Comparison of ENCODE assay signal across 8 cellular contexts in the genomic region with DNA sequence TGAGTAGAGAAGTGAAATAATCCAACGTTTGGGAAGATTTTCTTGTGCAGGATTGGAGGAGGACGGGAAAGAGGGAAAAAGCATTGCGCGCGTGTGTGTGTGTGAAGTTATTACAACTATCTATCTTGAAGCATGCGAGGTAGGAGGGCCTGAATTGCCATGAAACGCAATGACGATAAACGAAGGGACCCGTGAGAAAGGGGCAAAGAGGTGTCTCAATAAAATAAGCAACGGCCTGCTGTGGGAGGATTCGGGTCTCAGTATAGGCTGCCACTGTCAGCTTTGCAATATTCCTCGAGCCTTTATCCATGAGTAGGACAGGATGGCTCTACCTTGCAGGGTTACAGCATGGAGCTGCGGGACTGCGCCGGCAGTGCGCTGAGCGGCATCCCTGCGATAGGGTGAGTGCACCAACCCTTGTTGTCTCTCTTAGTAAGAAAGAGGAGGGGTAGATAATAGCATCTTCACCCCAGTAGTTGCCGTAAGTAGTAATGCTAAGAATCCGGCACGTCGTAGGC. TPM values are rescaled to one million over a fixed set of nuclear protein-coding genes. Genes with fewer than 3 reads are reported as not detected.
DNase-seq lines count a peak whose midpoint lies in the region; ATAC-seq and TF ChIP-seq lines count a peak whose summit lies in the region.

No MANE protein-coding gene starts in this region.

- H3K4me3 ChIP-seq in BLaER1 (peak overlapping the region; percentile 93), thyroid gland (replicated peaks in 1 of 3) (peak overlapping the region; percentile 41 to 91 (median 45))

- intact Hi-C loops in left colon (cut with DNase I, micrococcal nuclease) = no loop called here
- intact Hi-C loops in thyroid gland (cut with DNase I) = no loop called here

- H3K4me1 ChIP-seq in BLaER1 = peaks cover 23% of the 10 kb centered on the region
- peaks cover 0 to 9% of the 10 kb centered on the region in 2 donors for H3K4me1 ChIP-seq in thyroid gland

- no peak overlapping the region for H3K27ac ChIP-seq in BLaER1
- H3K27ac ChIP-seq in angular gyrus (ENCODE audit: low read depth, low read length) = peak overlapping the region; percentile 68
- H3K27ac ChIP-seq in thyroid gland = no peak overlapping the region

- DNase-seq in left colon (no peak), thyroid gland (no peak), T-helper 9 cell (no peak), AG08396 (ENCODE audit: low spot score) (no peak)

- peaks cover 40% of the 10 kb centered on the region for H4K20me1 ChIP-seq in BLaER1

- H3K27me3 ChIP-seq in BLaER1 (no peaks in the 10 kb centered on the region), thyroid gland (no peaks in the 10 kb centered on the region)

- H3K4me2 ChIP-seq in BLaER1 = peak overlapping the region; percentile 80

- ATAC-seq in GM21360 (IDR thresholded peaks at IDR 0.05; ENCODE audit: unreplicated experiment) (peak; percentile 33), HG03575 (IDR thresholded peaks at IDR 0.05; ENCODE audit: extremely low read depth, insufficient number of reproducible peaks, low FRiP score, unreplicated experiment) (peak; percentile 13), left colon (peak; percentile 26)

- TF ChIP-seq POLR2A in thyroid gland (IDR thresholded peaks at IDR 0.05) = no peak

- WGBS in thyroid gland, 2 donors = 3 to 5% methylated on average over 20 to 23 of the region's 23 CpGs

- peaks cover 9% of the 10 kb centered on the region for H3K9me3 ChIP-seq in BLaER1
- no peaks in the 10 kb centered on the region for H3K9me3 ChIP-seq in thyroid gland

- TF ChIP-seq CTCF in thyroid gland (IDR thresholded peaks at IDR 0.05) = no peak

- H3K9ac ChIP-seq in BLaER1 = peak overlapping the region; percentile 63; the same call in 1 of the 2 replicates

- H3K36me3 ChIP-seq in BLaER1 (no peaks in the 10 kb centered on the region), thyroid gland (no peaks in the 10 kb centered on the region)

RNA-seq across cellular contexts. Expression of gene RCL1, which starts 0.6 kb away (rescaled TPM):
- total RNA-seq in left colon = 10 to 100 TPM in 1 of 2 donors, 1 to 10 TPM in 1; 9.3 to 10.6 TPM
- 10 to 100 TPM; 15.6 to 29.3 (median 18.3) TPM for total RNA-seq in thyroid gland

RNA-seq across cellular contexts. Expression of gene AK3, which starts 51.1 kb away (rescaled TPM):
- total RNA-seq in left colon (10 to 100 TPM; 89.1 to 95.7 TPM), thyroid gland (100 to 1,000 TPM in 1 of 4 donors, 10 to 100 TPM in 3; 90.1 to 101 (median 92.7) TPM)
